ENCODE assay signal across 1 cellular context in the genomic region with DNA sequence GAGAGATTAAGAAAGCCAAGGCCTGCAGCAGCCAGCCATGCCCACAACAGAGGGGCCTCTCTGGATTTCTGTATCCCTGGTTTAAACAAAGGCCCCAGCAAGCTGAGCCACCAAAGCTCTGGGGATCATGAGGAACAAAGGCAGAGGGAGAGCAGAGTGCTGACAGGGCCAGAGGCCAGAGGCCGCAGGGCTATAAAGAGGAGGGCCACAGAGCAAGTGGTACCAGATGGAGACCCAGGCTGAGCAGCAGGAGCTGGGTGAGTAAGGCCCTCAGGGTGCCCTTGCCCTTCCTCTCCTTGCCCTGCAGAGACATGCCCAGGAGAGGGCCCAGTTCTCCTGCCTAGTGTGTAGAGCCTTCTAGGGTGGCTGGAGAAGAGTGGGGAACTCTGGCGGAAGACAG.
TF ChIP-seq lines count a peak whose summit lies in the region.

A gene with protein sequence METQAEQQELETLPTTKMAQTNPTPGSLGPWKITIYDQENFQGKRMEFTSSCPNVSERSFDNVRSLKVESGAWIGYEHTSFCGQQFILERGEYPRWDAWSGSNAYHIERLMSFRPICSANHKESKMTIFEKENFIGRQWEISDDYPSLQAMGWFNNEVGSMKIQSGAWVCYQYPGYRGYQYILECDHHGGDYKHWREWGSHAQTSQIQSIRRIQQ (plus strand): TSS at position 222 of the 400 bp plus-strand sequence. CDS start 5 bp downstream, at position 227.

TF ChIP-seq in H1, 55 proteins besides CTCF, POLR2A, EP300 and RAD21:
- TF ChIP-seq CHD1 (IDR thresholded peaks at IDR 0.05; ENCODE audit: low read depth, low read length), result no peak
- no peak for TF ChIP-seq ATF2 (IDR thresholded peaks at IDR 0.05; ENCODE audit: low read length)
- TF ChIP-seq E2F6 (IDR thresholded peaks at IDR 0.05), result no peak
- TF ChIP-seq EGR1 (IDR thresholded peaks at IDR 0.05; ENCODE audit: borderline replicate concordance, low read depth, low read length), result no peak
- no peak for TF ChIP-seq SAP30 (IDR thresholded peaks at IDR 0.05; ENCODE audit: insufficient read depth, insufficient replicate concordance, low read length)
- no peak for TF ChIP-seq CTBP2 (IDR thresholded peaks at IDR 0.05; ENCODE audit: borderline replicate concordance, insufficient read depth, insufficient read length, low read length)
- no peak for TF ChIP-seq BRCA1 (IDR thresholded peaks at IDR 0.05; ENCODE audit: low read depth, low read length)
- no peak for TF ChIP-seq RFX5 (IDR thresholded peaks at IDR 0.05; ENCODE audit: borderline replicate concordance, low read depth, low read length)
- no peak for TF ChIP-seq CEBPB (IDR thresholded peaks at IDR 0.05; ENCODE audit: low read depth, low read length)
- no peak for TF ChIP-seq FOSL1 (IDR thresholded peaks at IDR 0.05; ENCODE audit: insufficient read depth, low read depth, low read length)
- TF ChIP-seq SIN3A (conservative IDR thresholded peaks at IDR 0.05 in 1 of 2, IDR thresholded peaks at IDR 0.05 in 1 of 2; ENCODE audit: low read depth in 1 of 2, low read length in 2 of 2), result no peak
- TF ChIP-seq KDM1A (IDR thresholded peaks at IDR 0.05; ENCODE audit: borderline replicate concordance, low read length), result no peak
